In genomic region chr17:77391668-77392375, GRCh38 we compare ENCODE assay signal across 1 cellular context.
A peak's percentile ranks its signal among the peaks of the same experiment; 100 is the strongest.
TF ChIP-seq lines count a peak whose summit lies in the region.

No MANE protein-coding gene starts in this region.

TF ChIP-seq in HepG2, 621 proteins besides CTCF, POLR2A, EP300 and RAD21 (continued from another document and continues in another):
- no peak for TF ChIP-seq ZBTB40 (IDR thresholded peaks at IDR 0.05)
- no peak for TF ChIP-seq ZBTB40 (CRISPR knock-in tag; IDR thresholded peaks at IDR 0.05)
- TF ChIP-seq ZNF672 (CRISPR knock-in tag; IDR thresholded peaks at IDR 0.05): no peak
- TF ChIP-seq REXO4 (CRISPR knock-in tag; IDR thresholded peaks at IDR 0.05; ENCODE audit: borderline replicate concordance): no peak
- TF ChIP-seq KAT7 (CRISPR knock-in tag; IDR thresholded peaks at IDR 0.05; ENCODE audit: borderline replicate concordance): no peak
- no peak for TF ChIP-seq CHD4 (IDR thresholded peaks at IDR 0.05; ENCODE audit: borderline replicate concordance, low read length)
- no peak for TF ChIP-seq HOXA3 (CRISPR knock-in tag; IDR thresholded peaks at IDR 0.05)
- no peak for TF ChIP-seq USF2 (IDR thresholded peaks at IDR 0.05; ENCODE audit: low read depth, low read length)
- TF ChIP-seq USF2 (CRISPR knock-in tag; IDR thresholded peaks at IDR 0.05; ENCODE audit: borderline replicate concordance): no peak
- TF ChIP-seq PPARG (CRISPR knock-in tag; conservative IDR thresholded peaks at IDR 0.05): no peak
- TF ChIP-seq RXRB (CRISPR knock-in tag; IDR thresholded peaks at IDR 0.05; ENCODE audit: borderline replicate concordance): no peak
- TF ChIP-seq KLF15 (CRISPR knock-in tag; IDR thresholded peaks at IDR 0.05; ENCODE audit: borderline replicate concordance): no peak
- TF ChIP-seq TGIF2 (CRISPR knock-in tag; IDR thresholded peaks at IDR 0.05): no peak
- TF ChIP-seq SAP130 (CRISPR knock-in tag; IDR thresholded peaks at IDR 0.05; ENCODE audit: low read depth): no peak
- 0 out of 2 replicates have a peak, but pooled peaks have one; percentile 34 for TF ChIP-seq WIZ (CRISPR knock-in tag; IDR thresholded peaks at IDR 0.05)
- no peak for TF ChIP-seq SUZ12 (IDR thresholded peaks at IDR 0.05; ENCODE audit: low read depth, low read length)
- TF ChIP-seq ZBTB7A (CRISPR knock-in tag; IDR thresholded peaks at IDR 0.05): no peak; the same call in 1 of the 2 replicates
- TF ChIP-seq NAIF1 (CRISPR knock-in tag; IDR thresholded peaks at IDR 0.05; ENCODE audit: borderline replicate concordance): 0 out of 2 replicates have a peak, but pooled peaks have one; percentile 10
- no peak for TF ChIP-seq SIN3A (IDR thresholded peaks at IDR 0.05; ENCODE audit: borderline replicate concordance, low read depth, low read length)
- no peak for TF ChIP-seq TOPORS (CRISPR knock-in tag; IDR thresholded peaks at IDR 0.05)
- no peak for TF ChIP-seq HIC2 (CRISPR knock-in tag; IDR thresholded peaks at IDR 0.05; ENCODE audit: low read depth)
- no peak for TF ChIP-seq NFYB (CRISPR knock-in tag; IDR thresholded peaks at IDR 0.05)
- no peak for TF ChIP-seq GPBP1L1 (CRISPR knock-in tag; IDR thresholded peaks at IDR 0.05)
- no peak for TF ChIP-seq DMAP1 (CRISPR knock-in tag; IDR thresholded peaks at IDR 0.05)
- TF ChIP-seq ZNF576 (CRISPR knock-in tag; IDR thresholded peaks at IDR 0.05): no peak
- TF ChIP-seq BATF2 (CRISPR knock-in tag; IDR thresholded peaks at IDR 0.05): no peak
- TF ChIP-seq ZNF782 (CRISPR knock-in tag; IDR thresholded peaks at IDR 0.05; ENCODE audit: borderline replicate concordance): peak; percentile 80
- TF ChIP-seq JUN (CRISPR knock-in tag; IDR thresholded peaks at IDR 0.05): no peak
- TF ChIP-seq NPAS2 (CRISPR knock-in tag; IDR thresholded peaks at IDR 0.05; ENCODE audit: borderline replicate concordance): no peak
- no peak for TF ChIP-seq ZNF646 (CRISPR knock-in tag; IDR thresholded peaks at IDR 0.05)
- TF ChIP-seq BCL6 (CRISPR knock-in tag; IDR thresholded peaks at IDR 0.05): no peak
